Comparison of ENCODE assay signal across 21 cellular contexts in the genomic region with DNA sequence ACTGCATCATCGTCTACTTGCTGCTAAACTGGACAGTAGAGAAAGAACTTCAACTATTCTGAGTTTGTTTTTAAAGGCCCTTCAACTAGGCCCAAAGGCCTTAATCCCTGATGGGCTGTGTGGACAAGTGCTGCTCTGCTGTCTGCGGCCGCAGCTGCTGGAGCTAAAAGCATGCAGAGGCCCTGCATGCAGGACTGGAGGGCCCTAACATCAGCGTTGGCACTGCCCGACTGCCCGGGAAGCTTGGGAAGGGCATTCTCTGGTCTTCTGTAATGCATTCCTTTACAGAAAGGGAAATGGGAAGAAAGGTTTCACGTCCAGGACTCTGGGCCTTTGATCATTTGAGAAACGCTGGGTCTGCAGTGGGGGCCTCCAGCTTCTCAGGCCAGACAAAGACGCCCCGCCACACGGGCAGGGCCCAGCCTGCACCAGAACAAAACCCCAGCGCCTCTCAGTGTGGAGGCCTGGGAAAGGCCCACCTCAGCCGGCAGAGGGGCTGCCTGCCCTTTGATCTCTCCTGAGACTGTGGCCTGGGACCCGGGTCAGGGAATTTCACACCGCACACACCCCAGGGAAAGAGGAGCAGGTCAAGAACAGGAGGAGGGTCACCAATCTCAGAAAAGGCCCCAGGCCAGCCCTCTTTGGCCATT.
"Had no signal": no experiment of that assay in that cellular context is flagged by ENCODE, and none has a peak within 500 bp of the region (broad histone marks: within the 10 kb centered on the region; RNA-seq: fewer than 3 reads in every experiment).

No MANE protein-coding gene starts in this region.

- H3K9me3 ChIP-seq: transverse colon had no signal

- DNase-seq: activated CD4-positive, alpha-beta T cell treated with anti-CD3 and anti-CD28 coated beads for 1 hour; activated CD4-positive, alpha-beta T cell treated with anti-CD3 and anti-CD28 coated beads, Interleukin-2, amount 50 U/mL, for 1 hour; activated CD8-positive, alpha-beta memory T cell treated with anti-CD3 and anti-CD28 coated beads for 24 hours; activated CD8-positive, alpha-beta memory T cell treated with anti-CD3 and anti-CD28 coated beads, Interleukin-2, amount 50 U/mL, for 4 hours; activated naive CD8-positive, alpha-beta T cell treated with anti-CD3 and anti-CD28 coated beads for 36 hours; activated T-cell treated with anti-CD3 and anti-CD28 coated beads, Interleukin-2, amount 50 U/mL, for 24 hours; effector CD4-positive, alpha-beta T cell; erythroblast; foreskin keratinocyte; naive thymus-derived CD4-positive, alpha-beta T cell; occipital lobe; stimulated activated CD4-positive, alpha-beta T cell treated with anti-CD3 and anti-CD28 coated beads, Interleukin-2, amount 100 ng/mL, for 24 hours; T-helper 9 cell; transverse colon had no signal

- H3K36me3 Mint-ChIP-seq: activated naive CD8-positive, alpha-beta T cell treated with anti-CD3 and anti-CD28 coated beads for 36 hours had no signal

- FAIRE-seq: keratinocyte, urothelium cell line had no signal

- H3K4me3 ChIP-seq: cardiac muscle cell, lung, transverse colon had no signal

- H3K36me3 ChIP-seq: cardiac muscle cell, transverse colon had no signal

- H3K4me3 Mint-ChIP-seq: activated naive CD8-positive, alpha-beta T cell treated with anti-CD3 and anti-CD28 coated beads for 36 hours; activated T-cell treated with anti-CD3 and anti-CD28 coated beads, Interleukin-2, amount 50 U/mL, for 24 hours; activated T-helper 17 cell treated with anti-CD3 and anti-CD28 coated beads, Interleukin-2, amount 50 U/mL, for 72 hours; dendritic cell treated with granulocyte-macrophage colony-stimulating factor and Interleukin-4, amounts not matched to agents 40 ng/mL and 50 ng/mL, for 4 days; stimulated activated memory B cell treated with anti-CD40 and anti-IgM and Interleukin-4, amounts not matched to agents 10 μg/mL and 1 μg/mL and 100 μg/mL, for 72 hours had no signal

- H3K4me1 ChIP-seq: foreskin keratinocyte had no signal

- H3K27ac ChIP-seq: cardiac muscle cell, foreskin keratinocyte, transverse colon had no signal

- H3K27ac Mint-ChIP-seq: activated naive CD8-positive, alpha-beta T cell treated with anti-CD3 and anti-CD28 coated beads for 36 hours; activated T-cell treated with anti-CD3 and anti-CD28 coated beads, Interleukin-2, amount 50 U/mL, for 24 hours; activated T-helper 17 cell treated with anti-CD3 and anti-CD28 coated beads, Interleukin-2, amount 50 U/mL, for 72 hours; dendritic cell treated with granulocyte-macrophage colony-stimulating factor and Interleukin-4, amounts not matched to agents 40 ng/mL and 50 ng/mL, for 4 days; naive thymus-derived CD4-positive, alpha-beta T cell; stimulated activated memory B cell treated with anti-CD40 and anti-IgM and Interleukin-4, amounts not matched to agents 10 μg/mL and 1 μg/mL and 100 μg/mL, for 72 hours had no signal

- H3K9me3 Mint-ChIP-seq: activated naive CD8-positive, alpha-beta T cell treated with anti-CD3 and anti-CD28 coated beads for 36 hours; activated T-cell treated with anti-CD3 and anti-CD28 coated beads, Interleukin-2, amount 50 U/mL, for 24 hours; activated T-helper 17 cell treated with anti-CD3 and anti-CD28 coated beads, Interleukin-2, amount 50 U/mL, for 72 hours; dendritic cell treated with granulocyte-macrophage colony-stimulating factor and Interleukin-4, amounts not matched to agents 40 ng/mL and 50 ng/mL, for 4 days; stimulated activated memory B cell treated with anti-CD40 and anti-IgM and Interleukin-4, amounts not matched to agents 10 μg/mL and 1 μg/mL and 100 μg/mL, for 72 hours had no signal

- H3K27me3 ChIP-seq: cardiac muscle cell, foreskin keratinocyte, transverse colon had no signal

- ATAC-seq: activated T-helper 17 cell treated with anti-CD3 and anti-CD28 coated beads, Interleukin-2, amount 50 U/mL, for 72 hours; foreskin keratinocyte; naive thymus-derived CD4-positive, alpha-beta T cell; stimulated activated memory B cell treated with anti-CD40 and anti-IgM and Interleukin-4, amounts not matched to agents 10 μg/mL and 1 μg/mL and 100 μg/mL, for 72 hours had no signal

- H3K27me3 Mint-ChIP-seq: activated T-cell treated with anti-CD3 and anti-CD28 coated beads, Interleukin-2, amount 50 U/mL, for 24 hours; activated T-helper 17 cell treated with anti-CD3 and anti-CD28 coated beads, Interleukin-2, amount 50 U/mL, for 72 hours; stimulated activated memory B cell treated with anti-CD40 and anti-IgM and Interleukin-4, amounts not matched to agents 10 μg/mL and 1 μg/mL and 100 μg/mL, for 72 hours had no signal
